In the genomic region with DNA sequence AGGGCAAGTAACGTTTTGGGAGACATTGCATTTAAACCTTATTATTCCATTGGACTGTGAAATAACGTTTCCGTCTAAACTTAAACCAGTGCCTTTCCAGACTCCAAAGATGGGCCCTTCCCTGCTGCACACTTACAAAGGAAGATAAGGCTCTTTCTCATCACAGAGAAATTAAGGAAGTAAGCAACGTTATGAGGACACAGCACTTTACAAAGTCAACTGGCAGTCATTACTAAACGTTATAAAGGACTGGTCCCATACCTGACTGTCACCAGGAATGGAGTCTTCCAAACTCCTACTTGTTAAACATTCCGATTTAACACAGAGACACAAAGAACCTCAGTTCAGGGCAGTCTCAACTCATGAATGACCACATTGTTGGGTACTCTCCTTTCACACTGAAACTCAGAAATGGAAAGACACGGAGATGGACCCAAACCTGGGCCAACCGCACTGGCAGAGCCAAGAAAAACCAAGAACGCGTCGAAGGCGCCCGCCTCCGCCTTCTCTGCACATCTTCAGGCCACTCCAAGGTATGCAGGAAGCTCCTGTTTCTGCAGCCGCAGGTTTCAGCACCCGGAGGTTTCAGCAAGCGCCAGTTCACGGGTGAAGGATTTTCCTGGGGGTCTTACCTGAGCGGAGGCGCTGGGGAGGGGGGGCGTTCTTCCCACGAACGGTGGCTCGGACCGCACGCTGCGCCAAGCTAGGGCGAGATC, we compare ENCODE assay signal across 9 cellular contexts. TPM values are rescaled to one million over a fixed set of nuclear protein-coding genes. Genes with fewer than 3 reads are reported as not detected.
DNase-seq lines count a peak whose midpoint lies in the region; ATAC-seq, FAIRE-seq and TF ChIP-seq lines count a peak whose summit lies in the region.
"Had no signal": no experiment of that assay in that cellular context is flagged by ENCODE, and none has a peak within 500 bp of the region (broad histone marks: within the 10 kb centered on the region; RNA-seq: fewer than 3 reads in every experiment).

No MANE protein-coding gene starts in this region.

- no peak for TF ChIP-seq POLR2A in H54 (IDR thresholded peaks at IDR 0.05; ENCODE audit: low read depth, low read length)

- peak overlapping the region; percentile 63 for H3K14ac ChIP-seq in neuronal stem cell (ENCODE audit: low read length)

- no peak for FAIRE-seq in H54 (lab: Jason Lieb, UNC)
- FAIRE-seq: endometrium had no signal

- H2AFZ ChIP-seq in Loucy (ENCODE audit: low read length) (peak overlapping the region; percentile 87), neuronal stem cell (ENCODE audit: low read length) (peak overlapping the region; percentile 100)

- H4K91ac ChIP-seq in neuronal stem cell (ENCODE audit: low read depth, low read length, poor library complexity) = no peak overlapping the region

- H3K9ac ChIP-seq in Loucy (ENCODE audit: low read depth, low read length, poor library complexity, severe bottlenecking) = peak overlapping the region; percentile 69
- peak overlapping the region; percentile 95 for H3K9ac ChIP-seq in neuronal stem cell (ENCODE audit: low read depth, low read length, poor library complexity)

- H2AK5ac ChIP-seq in neuronal stem cell (ENCODE audit: low read depth, low read length) = no peak overlapping the region

- ATAC-seq in activated CD8-positive, alpha-beta T cell treated with anti-CD3 and anti-CD28 coated beads for 36 hours = peak; percentile 2

- peak overlapping the region; percentile 97 for H3K18ac ChIP-seq in neuronal stem cell (ENCODE audit: low read length)

- H3F3A ChIP-seq in Loucy (ENCODE audit: low read depth) = no peaks in the 10 kb centered on the region

- H3K4ac ChIP-seq in neuronal stem cell (ENCODE audit: low read length) = peak overlapping the region; percentile 41

- no peak overlapping the region for H4K8ac ChIP-seq in neuronal stem cell (ENCODE audit: low read depth, low read length)

- H3K27me3 Mint-ChIP-seq in activated CD8-positive, alpha-beta T cell treated with anti-CD3 and anti-CD28 coated beads for 36 hours = no peaks in the 10 kb centered on the region

- H3K27ac ChIP-seq in neuronal stem cell (replicated peaks; ENCODE audit: low read length) = peak overlapping the region; percentile 93

- H2BK15ac ChIP-seq in neuronal stem cell (ENCODE audit: low read length) = no peak overlapping the region

- WGBS in neuronal stem cell (ENCODE audit: extremely low coverage in 2 of 2, insufficient read length in 2 of 2, insufficient replicate concordance in 1 of 2), 2 donors = no CpG with 5 or more reads among the region's 28 CpGs

- H3K4me1 Mint-ChIP-seq in activated CD8-positive, alpha-beta T cell treated with anti-CD3 and anti-CD28 coated beads for 36 hours (ENCODE audit: low read depth) = peaks cover 35% of the 10 kb centered on the region

- no peaks in the 10 kb centered on the region for H3K27me3 ChIP-seq in Loucy (ENCODE audit: insufficient read depth, low read length, poor library complexity, severe bottlenecking)
- H3K27me3 ChIP-seq in neuronal stem cell (ENCODE audit: control insufficient read depth in 3 of 3, insufficient read depth in 3 of 3, low read depth in 1 of 3, low read length in 3 of 3) = peaks cover 0 to 11% (median 0%) of the 10 kb centered on the region in 3 experiments

- peak overlapping the region; percentile 92 for H3K4me3 Mint-ChIP-seq in activated CD8-positive, alpha-beta T cell treated with anti-CD3 and anti-CD28 coated beads for 36 hours

- H3K23ac ChIP-seq in neuronal stem cell (ENCODE audit: low read depth, low read length, poor library complexity) = peak overlapping the region; percentile 98

- no peaks in the 10 kb centered on the region for H3K9me3 Mint-ChIP-seq in activated CD8-positive, alpha-beta T cell treated with anti-CD3 and anti-CD28 coated beads for 36 hours

- peaks cover 17% of the 10 kb centered on the region for H4K20me1 ChIP-seq in Loucy (ENCODE audit: insufficient read depth, low read length, poor library complexity, severe bottlenecking)

- peaks cover 44% of the 10 kb centered on the region for H3K79me2 ChIP-seq in Loucy (ENCODE audit: insufficient read depth, low read length)

- peak overlapping the region; percentile 73 for H2BK120ac ChIP-seq in neuronal stem cell (ENCODE audit: low read depth, low read length)

- H3K36me3 ChIP-seq in Loucy (ENCODE audit: insufficient read depth, low read length) (no peaks in the 10 kb centered on the region), neuronal stem cell (replicated peaks in 1 of 2; ENCODE audit: control insufficient read depth in 2 of 2, insufficient read depth in 2 of 2, low read length in 2 of 2) (peaks cover 0 to 5% of the 10 kb centered on the region in 2 donors)

- no peaks in the 10 kb centered on the region for H3K9me3 ChIP-seq in Loucy (ENCODE audit: insufficient read depth, low read depth, low read length)
- no peaks in the 10 kb centered on the region for H3K9me3 ChIP-seq in neuronal stem cell (replicated peaks in 1 of 2; ENCODE audit: control insufficient read depth in 2 of 2, insufficient read depth in 1 of 2, low read depth in 1 of 2, low read length in 2 of 2)

- CTCF ChIA-PET in activated CD8-positive, alpha-beta T cell treated with anti-CD3 and anti-CD28 coated beads for 36 hours (lab: Charles Lee) = interaction anchor here (1.5 to 5.5 kb wide), 3 partner anchors 10 to 16 kb away, joined by 8 to 59 read pairs (median 11); no protein-coding TSS in a partner anchor

- H3K36me3 Mint-ChIP-seq in activated CD8-positive, alpha-beta T cell treated with anti-CD3 and anti-CD28 coated beads for 36 hours (ENCODE audit: low read depth) = peaks cover 4% of the 10 kb centered on the region

- TF ChIP-seq CTCF in Loucy (conservative IDR thresholded peaks at IDR 0.05; ENCODE audit: low read length) (no peak), fibroblast of villous mesenchyme (IDR thresholded peaks at IDR 0.05; ENCODE audit: insufficient read depth, low read depth, low read length) (no peak)
- no peak for TF ChIP-seq CTCF in activated CD8-positive, alpha-beta T cell treated with anti-CD3 and anti-CD28 coated beads for 36 hours (IDR thresholded peaks at IDR 0.05)

- DNase-seq in NCI-H510A (lab: John Stamatoyannopoulos, UW) = peak; percentile 3
- DNase-seq in NCI-H510A treated with DMSO at 0.1 percent for 48 hours (lab: John Stamatoyannopoulos, UW) = no peak
- peak; percentile 15 for DNase-seq in H54 (ENCODE audit: insufficient read length, low spot score)
- peak; percentile 60 for DNase-seq in activated CD8-positive, alpha-beta T cell treated with anti-CD3 and anti-CD28 coated beads for 36 hours
- peak; percentile 40 for DNase-seq in fibroblast of villous mesenchyme (ENCODE audit: low read depth)
- no peak for DNase-seq in neuronal stem cell (ENCODE audit: low spot score)
- no peak for DNase-seq in NCI-H1930 (lab: John Stamatoyannopoulos, UW)

- peak overlapping the region; percentile 84 for H3K4me2 ChIP-seq in Loucy (ENCODE audit: low read depth, low read length, poor library complexity, severe bottlenecking)
- peak overlapping the region; percentile 66 for H3K4me2 ChIP-seq in neuronal stem cell (ENCODE audit: insufficient read depth, low read length, poor library complexity, severe bottlenecking)

- H3K4me1 ChIP-seq in Loucy (ENCODE audit: insufficient read depth, low read length, poor library complexity, severe bottlenecking) (peaks cover 51% of the 10 kb centered on the region), neuronal stem cell (ENCODE audit: control insufficient read depth in 2 of 2, insufficient read depth in 1 of 2, low read depth in 1 of 2, low read length in 2 of 2) (peaks cover 3 to 7% of the 10 kb centered on the region in 2 donors)

- intact Hi-C loops in activated CD8-positive, alpha-beta T cell treated with anti-CD3 and anti-CD28 coated beads for 36 hours (cut with micrococcal nuclease) = no loop called here

- peaks cover 3% of the 10 kb centered on the region for H3K79me1 ChIP-seq in neuronal stem cell (ENCODE audit: low read depth, low read length)

- POLR2A ChIA-PET in activated CD8-positive, alpha-beta T cell treated with anti-CD3 and anti-CD28 coated beads for 36 hours (lab: Charles Lee) = interaction anchor here (0.6 to 1.1 kb wide), 4 partner anchors 11 to 271 kb away, joined by 3 to 4 read pairs (median 3); a partner anchor contains a TSS

- H3K27ac Mint-ChIP-seq in activated CD8-positive, alpha-beta T cell treated with anti-CD3 and anti-CD28 coated beads for 36 hours = peak overlapping the region; percentile 87

- H2BK12ac ChIP-seq in neuronal stem cell (ENCODE audit: low read length) = no peak overlapping the region

- peak overlapping the region; percentile 69 for H2BK5ac ChIP-seq in neuronal stem cell (ENCODE audit: low read length)

- H3K9me2 ChIP-seq in Loucy (replicated peaks; ENCODE audit: low read depth, low read length) = no peaks in the 10 kb centered on the region

- H3K4me3 ChIP-seq in Loucy (ENCODE audit: low read length, poor library complexity, severe bottlenecking) (peak overlapping the region; percentile 77), fibroblast of villous mesenchyme (ENCODE audit: low read depth, low read length) (peak overlapping the region; percentile 93), neuronal stem cell (ENCODE audit: low read length in 2 of 2) (peak overlapping the region; percentile 94 to 97)

RNA-seq across cellular contexts. Expression of a gene that starts 0.7 kb away (rescaled TPM):
- total RNA-seq in activated CD8-positive, alpha-beta T cell treated with anti-CD3 and anti-CD28 coated beads for 36 hours = 10 to 100 TPM; 29.5 to 31.1 TPM
- total RNA-seq in fibroblast of villous mesenchyme = 53.1 and 78.6 TPM in 2 replicates
- 88.5 TPM for polyA plus RNA-seq in neuronal stem cell (2013, experiment 1 of 2)
- 92.1 TPM for polyA plus RNA-seq in neuronal stem cell (2013, experiment 2 of 2)

Comparison
In these comparisons a context has a peak if more than half of its experiments do, and no peak if none do; other contexts are left out.
1. DNase-seq: peak in NCI-H510A (single experiment), H54 (single experiment), activated CD8-positive, alpha-beta T cell treated with anti-CD3 and anti-CD28 coated beads for 36 hours (single experiment) and fibroblast of villous mesenchyme (single experiment); none in NCI-H510A treated with DMSO at 0.1 percent for 48 hours (single experiment), neuronal stem cell (single experiment) and NCI-H1930 (0 of 2).
2. Peak in every context shown above with its lines, with median percentiles within 50 percentile points of each other: H3K4me3 ChIP-seq.